Comparison of ENCODE assay signal across 8 cellular contexts in genomic region chr1:114581335-114582287, GRCh38.
A peak's percentile ranks its signal among the peaks of the same experiment; 100 is the strongest.
DNase-seq lines count a peak whose midpoint lies in the region; ATAC-seq lines count a peak whose summit lies in the region.

Gene BCAS2 (minus strand): TSS chr1:114581615. CDS start chr1:114581591, 24 bp downstream.

- H3K27ac ChIP-seq in BLaER1 treated with 17β-estradiol and CSF1 and Interleukin-3, amounts not matched to agents 10 nM and 100 nM, result peak within 1 kb of the TSS; percentile 77 to 92 (median 87)

- peaks cover 0 to 6% (median 0%) of the 10 kb centered on the region in 11 experiments; a peak in 3 of 22 replicates for H3K9me3 ChIP-seq in BLaER1 treated with 17β-estradiol and CSF1 and Interleukin-3, amounts not matched to agents 10 nM and 100 nM (replicated peaks in 1 of 11)

- H3K4me3 ChIP-seq in BLaER1 treated with 17β-estradiol and CSF1 and Interleukin-3, amounts not matched to agents 10 nM and 100 nM, result peak within 1 kb of the TSS; percentile 72 to 84 (median 76)

- H4K20me1 ChIP-seq in BLaER1 treated with 17β-estradiol and CSF1 and Interleukin-3, amounts not matched to agents 10 nM and 100 nM, result peaks cover 0 to 21% (median 0%) of the 10 kb centered on the region in 11 experiments; a peak in 3 of 22 replicates

- ATAC-seq in GM19351 (IDR thresholded peaks at IDR 0.05; ENCODE audit: unreplicated experiment) (peak; percentile 100), HG03521 (IDR thresholded peaks at IDR 0.05; ENCODE audit: unreplicated experiment) (peak; percentile 100)

- peak within 1 kb of the TSS; percentile 77 to 95 (median 92) for H3K4me2 ChIP-seq in BLaER1 treated with 17β-estradiol and CSF1 and Interleukin-3, amounts not matched to agents 10 nM and 100 nM

- no peaks in the 10 kb centered on the region for H3K27me3 ChIP-seq in BLaER1 treated with 17β-estradiol and CSF1 and Interleukin-3, amounts not matched to agents 10 nM and 100 nM

- H3K4me1 ChIP-seq in BLaER1 treated with 17β-estradiol and CSF1 and Interleukin-3, amounts not matched to agents 10 nM and 100 nM, result peaks cover 15 to 25% (median 23%) of the 10 kb centered on the region in 10 experiments

- H3K9ac ChIP-seq in BLaER1 treated with 17β-estradiol and CSF1 and Interleukin-3, amounts not matched to agents 10 nM and 100 nM, result peak within 1 kb of the TSS; percentile 77 to 91 (median 85)

- peaks cover 29 to 38% (median 35%) of the 10 kb centered on the region in 11 experiments; a peak in 21 of 22 replicates for H3K36me3 ChIP-seq in BLaER1 treated with 17β-estradiol and CSF1 and Interleukin-3, amounts not matched to agents 10 nM and 100 nM

- DNase-seq in NCI-H748 (lab: John Stamatoyannopoulos, UW; ENCODE audit: unreplicated experiment) (peak; percentile 99), dedifferentiated amniotic fluid mesenchymal stem cell (ENCODE audit: extremely low spot score) (peak; percentile 99), left kidney (ENCODE audit: low read depth, low spot score) (peak; percentile 99)
- peak; percentile 93 for DNase-seq in activated CD4-positive, alpha-beta T cell treated with anti-CD3 and anti-CD28 coated beads, Interleukin-2, amount 50 U/mL, for 1 hour
- DNase-seq in stimulated activated CD4-positive, alpha-beta T cell treated with anti-CD3 and anti-CD28 coated beads, Interleukin-2, amount 100 ng/mL, for 24 hours, result peak; percentile 92 to 94

Comparison
In these comparisons a context has a peak if more than half of its experiments do, and no peak if none do; other contexts are left out.
1. Peak in every context shown above with its lines: DNase-seq, ATAC-seq, H3K4me3 ChIP-seq and H3K27ac ChIP-seq.